22 cellular contexts compared by ENCODE assay signal in the genomic region with DNA sequence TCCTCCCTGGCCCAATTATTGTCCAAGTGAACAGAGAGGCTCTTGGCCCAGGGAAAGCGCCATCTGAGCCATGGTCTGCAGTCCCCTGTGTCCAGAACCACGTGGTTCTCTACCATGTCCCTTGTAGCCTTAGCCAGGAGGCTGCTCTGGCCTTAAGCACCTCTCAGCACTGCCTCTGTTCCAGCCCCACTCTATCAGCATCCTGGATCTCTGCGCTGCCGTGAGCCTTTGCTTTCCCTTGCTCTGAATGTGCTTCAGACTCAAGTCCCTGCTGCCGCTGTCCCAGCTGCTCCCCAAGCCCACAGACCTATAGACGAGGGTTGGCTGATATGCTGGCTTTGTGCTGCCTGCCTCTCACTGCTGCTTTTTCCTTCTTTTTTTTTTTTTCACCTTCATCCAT. TPM values are rescaled to one million over a fixed set of nuclear protein-coding genes. Genes with fewer than 3 reads are reported as not detected.
DNase-seq lines count a peak whose midpoint lies in the region; ATAC-seq, FAIRE-seq and TF ChIP-seq lines count a peak whose summit lies in the region.
"Had no signal": no experiment of that assay in that cellular context is flagged by ENCODE, and none has a peak within 500 bp of the region (broad histone marks: within the 10 kb centered on the region; RNA-seq: fewer than 3 reads in every experiment).

No MANE protein-coding gene starts in this region.

- H3K4me1 ChIP-seq in A549 (no peaks in the 10 kb centered on the region), upper lobe of right lung (no peaks in the 10 kb centered on the region)
- H3K4me1 ChIP-seq: Caco-2, HAP-1 had no signal

- DNase-seq in A549 (ENCODE audit: low read depth in 1 of 2, low spot score in 1 of 2), result no peak
- DNase-seq in HFFc6, result no peak
- no peak for DNase-seq in central memory CD8-positive, alpha-beta T cell (ENCODE audit: low spot score in 2 of 2)
- no peak for DNase-seq in upper lobe of right lung
- DNase-seq in superior temporal gyrus (ENCODE audit: extremely low spot score), result no peak
- no peak for DNase-seq in NCI-H1092 (lab: John Stamatoyannopoulos, UW)
- DNase-seq in NCI-H2081 (lab: John Stamatoyannopoulos, UW), result no peak
- DNase-seq: ACHN; Caco-2; CD4-positive, CD25-positive, alpha-beta regulatory T cell; CD8-positive, alpha-beta T cell; DMS153; DND-41; GOT3 had no signal

- POLR2A ChIA-PET in A549 (lab: Yijun Ruan, JAX), result no interaction called here

- H3K27me3 ChIP-seq in upper lobe of right lung, result no peaks in the 10 kb centered on the region
- H3K27me3 ChIP-seq: BLaER1 had no signal

- TF ChIP-seq POLR2A in A549 (IDR thresholded peaks at IDR 0.05; ENCODE audit: low read length), result no peak

- H3K27me3 Mint-ChIP-seq in HFFc6 (ENCODE audit: insufficient read depth), result peaks cover 10% of the 10 kb centered on the region
- no peaks in the 10 kb centered on the region for H3K27me3 Mint-ChIP-seq in central memory CD8-positive, alpha-beta T cell

- TF ChIP-seq RAD21 in A549 (conservative IDR thresholded peaks at IDR 0.05 in 1 of 2, IDR thresholded peaks at IDR 0.05 in 1 of 2), result no peak

- ATAC-seq in A549 (peak; percentile 24 to 38; a peak in 2 of 6 replicates), upper lobe of right lung (peak; percentile 22)
- ATAC-seq in central memory CD8-positive, alpha-beta T cell (replicated peaks; ENCODE audit: extremely low read depth, poor library complexity, severe bottlenecking), result no peak
- ATAC-seq: CD8-positive, alpha-beta T cell had no signal

- CTCF ChIA-PET in A549 (lab: Yijun Ruan, JAX), result interaction anchor here (0.6 to 8.5 kb wide), 5 partner anchors 14 to 740 kb away, joined by 3 to 53 read pairs (median 9); a partner anchor contains a TSS

- H3K4me3 Mint-ChIP-seq in HFFc6, result no peak overlapping the region
- H3K4me3 Mint-ChIP-seq in central memory CD8-positive, alpha-beta T cell, result no peak overlapping the region
- H3K4me3 Mint-ChIP-seq: CD4-positive, CD25-positive, alpha-beta regulatory T cell; CD8-positive, alpha-beta T cell had no signal

- no peaks in the 10 kb centered on the region for H3K9me3 Mint-ChIP-seq in HFFc6
- no peaks in the 10 kb centered on the region for H3K9me3 Mint-ChIP-seq in central memory CD8-positive, alpha-beta T cell
- H3K9me3 Mint-ChIP-seq: CD4-positive, CD25-positive, alpha-beta regulatory T cell; CD8-positive, alpha-beta T cell had no signal

- intact Hi-C loops in upper lobe of right lung (cut with DNase I), result no loop called here

- no peak overlapping the region for H3K4me3 ChIP-seq in A549
- no peak overlapping the region for H3K4me3 ChIP-seq in upper lobe of right lung
- H3K4me3 ChIP-seq: BLaER1, HAP-1 had no signal

- peak overlapping the region; percentile 19; the same call in 1 of the 2 replicates for H3K27ac Mint-ChIP-seq in HFFc6
- peak overlapping the region; percentile 91 for H3K27ac Mint-ChIP-seq in central memory CD8-positive, alpha-beta T cell (ENCODE audit: low read depth)
- H3K27ac Mint-ChIP-seq: CD8-positive, alpha-beta T cell had no signal

- H3K27ac ChIP-seq in A549 (no peak overlapping the region), upper lobe of right lung (no peak overlapping the region)
- H3K27ac ChIP-seq: 22Rv1, BLaER1, C4-2B had no signal

- 80% methylated on average over 6 of the region's 6 CpGs for WGBS in A549 (ENCODE audit: missing lambda C conversion rate)

- H3K36me3 Mint-ChIP-seq in HFFc6 (ENCODE audit: low read depth), result peaks cover 36% of the 10 kb centered on the region
- H3K36me3 Mint-ChIP-seq in central memory CD8-positive, alpha-beta T cell (ENCODE audit: insufficient read depth), result peaks cover 4% of the 10 kb centered on the region

- no peak overlapping the region for H3K4me2 ChIP-seq in A549
- H3K4me2 ChIP-seq: BLaER1 had no signal

- no peaks in the 10 kb centered on the region for H3K9me3 ChIP-seq in A549
- H3K9me3 ChIP-seq in upper lobe of right lung, result no peaks in the 10 kb centered on the region
- H3K9me3 ChIP-seq: BLaER1, Caco-2, HAP-1 had no signal

- TF ChIP-seq EP300 in A549 (IDR thresholded peaks at IDR 0.05), result no peak

- H3K36me3 ChIP-seq in upper lobe of right lung, result peaks cover 72% of the 10 kb centered on the region

- TF ChIP-seq CTCF in A549 (IDR thresholded peaks at IDR 0.05) (no peak), HFFc6 (IDR thresholded peaks at IDR 0.05) (no peak), upper lobe of right lung (IDR thresholded peaks at IDR 0.05) (no peak)

- no peak for FAIRE-seq in A549 (lab: Jason Lieb, UNC)
- FAIRE-seq: A204.1, G401.6, GM12892, H54 had no signal

- peaks cover 19% of the 10 kb centered on the region for H3K4me1 Mint-ChIP-seq in HFFc6 (ENCODE audit: low read depth)
- no peaks in the 10 kb centered on the region for H3K4me1 Mint-ChIP-seq in central memory CD8-positive, alpha-beta T cell
- H3K4me1 Mint-ChIP-seq: CD4-positive, CD25-positive, alpha-beta regulatory T cell had no signal

TF ChIP-seq in A549, 52 proteins besides CTCF, POLR2A, EP300 and RAD21:
- TF ChIP-seq NR3C1 (IDR thresholded peaks at IDR 0.05) (no peak), CBX8 (IDR thresholded peaks at IDR 0.05) (no peak), HDAC2 (IDR thresholded peaks at IDR 0.05) (no peak), HOXB5 (CRISPR knock-in tag; IDR thresholded peaks at IDR 0.05) (no peak), RCOR1 (IDR thresholded peaks at IDR 0.05; ENCODE audit: low read depth, low read length) (no peak), EHF (CRISPR knock-in tag; IDR thresholded peaks at IDR 0.05) (no peak), FOSL2 (IDR thresholded peaks at IDR 0.05) (no peak), FOSL2 (CRISPR knock-in tag; IDR thresholded peaks at IDR 0.05) (no peak)

RNA-seq across cellular contexts. Expression of a gene that starts 33.9 kb away (rescaled TPM):
- polyA plus RNA-seq in A549 (2011; rRNA removed), result 16.6 and 19.7 TPM in 2 replicates
- 23.2 and 33.5 TPM in 2 replicates for polyA plus RNA-seq in A549 (2012; cell fraction: cytosol; rRNA removed)
- 43.4 and 61.5 TPM in 2 replicates for polyA plus RNA-seq in A549 (2012; cell fraction: nucleus; rRNA removed)
- 26.8 to 29.8 TPM (median 27.2 TPM) in 3 replicates for polyA plus RNA-seq in A549 (2017; fragmentation: RNase III; extraction: RNeasy Plus Mini Kit Qiagen cat#74134 plus additional on column Dnase treatment)
- polyA minus RNA-seq in A549 (2011; rRNA and poly(A)+ RNA removed), result 29.3 and 38.2 TPM in 2 replicates
- total RNA-seq in HFFc6 (2021; fragmentation: NEBNext Ultra II Directional; extraction: Animal tissue kit (Norgen Biotek cat#: 25700)), result 10 to 100 TPM in 4 of 6 experiments, 1 to 10 TPM in 2; 5.5 to 21.4 (median 15.9) TPM
- total RNA-seq in upper lobe of right lung, result 55.5 TPM
